In the genomic region with DNA sequence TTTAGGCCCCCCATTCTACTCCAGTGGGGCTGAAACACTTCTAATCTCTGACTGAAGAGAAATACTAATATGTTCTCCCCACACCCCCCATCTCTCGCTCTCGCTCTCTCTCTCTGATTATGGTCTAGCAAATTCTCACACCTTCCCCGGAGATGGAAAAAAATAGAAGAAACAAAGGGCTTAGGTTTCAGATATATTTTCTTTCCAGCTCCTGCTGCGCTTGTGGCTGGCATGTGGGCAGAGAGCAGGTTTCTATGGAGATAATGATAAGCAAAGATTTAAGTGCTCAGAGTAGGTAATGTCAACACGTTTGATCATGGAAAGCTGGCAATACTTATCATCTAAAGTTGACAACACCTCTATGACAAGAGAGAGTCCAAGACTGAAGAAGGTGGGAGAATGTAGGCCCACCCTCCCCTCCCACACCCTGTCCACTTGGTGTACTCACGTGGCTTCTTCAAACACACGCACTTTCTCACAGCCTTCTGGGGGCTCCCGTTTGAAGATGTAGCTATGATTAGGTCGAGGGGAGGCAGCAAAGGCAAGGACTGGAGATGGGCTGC, we compare ENCODE assay signal across 12 cellular contexts. TPM values are rescaled to one million over a fixed set of nuclear protein-coding genes. Genes with fewer than 3 reads are reported as not detected.
DNase-seq lines count a peak whose midpoint lies in the region; FAIRE-seq and TF ChIP-seq lines count a peak whose summit lies in the region.
"Had no signal": no experiment of that assay in that cellular context is flagged by ENCODE, and none has a peak within 500 bp of the region (broad histone marks: within the 10 kb centered on the region; RNA-seq: fewer than 3 reads in every experiment).

No MANE protein-coding gene starts in this region.

- H3K4me3 Mint-ChIP-seq in activated CD4-positive, alpha-beta T cell treated with anti-CD3 and anti-CD28 coated beads, Interleukin-2, amount 10 ng/mL, durations not matched to agents 24 days and 14 days = peak overlapping the region; percentile 43
- H3K4me3 Mint-ChIP-seq in glutamatergic neuron (ENCODE audit: unreplicated experiment) = no peak overlapping the region

- TF ChIP-seq CTCF in glutamatergic neuron (IDR thresholded peaks at IDR 0.05; ENCODE audit: partially characterized antibody, unreplicated experiment) = no peak

- TF ChIP-seq POLR2A in GM12891 (IDR thresholded peaks at IDR 0.05; ENCODE audit: low read depth, low read length) = no peak

- in situ Hi-C loops in KBM-7 (cut with MboI; ENCODE audit: low pct_unique_long_range_greater_than_20kb, low sequenced_read_pairs) = no loop called here

- H3K27me3 Mint-ChIP-seq in activated CD4-positive, alpha-beta T cell treated with anti-CD3 and anti-CD28 coated beads, Interleukin-2, amount 10 ng/mL, durations not matched to agents 24 days and 14 days = no peaks in the 10 kb centered on the region
- no peaks in the 10 kb centered on the region for H3K27me3 Mint-ChIP-seq in glutamatergic neuron (ENCODE audit: unreplicated experiment)

- peak overlapping the region; percentile 72 for H3K27ac ChIP-seq in caudate nucleus (ENCODE audit: low read depth, low read length)

- H3K9me3 Mint-ChIP-seq in activated CD4-positive, alpha-beta T cell treated with anti-CD3 and anti-CD28 coated beads, Interleukin-2, amount 10 ng/mL, durations not matched to agents 24 days and 14 days = no peaks in the 10 kb centered on the region
- no peaks in the 10 kb centered on the region for H3K9me3 Mint-ChIP-seq in glutamatergic neuron (ENCODE audit: unreplicated experiment)

- H3K27ac Mint-ChIP-seq in activated CD4-positive, alpha-beta T cell treated with anti-CD3 and anti-CD28 coated beads, Interleukin-2, amount 10 ng/mL, durations not matched to agents 24 days and 14 days = peak overlapping the region; percentile 88
- no peak overlapping the region for H3K27ac Mint-ChIP-seq in glutamatergic neuron (ENCODE audit: unreplicated experiment)

- intact Hi-C loops in activated CD4-positive, alpha-beta T cell treated with anti-CD3 and anti-CD28 coated beads, Interleukin-2, amount 10 ng/mL, durations not matched to agents 24 days and 14 days (cut with micrococcal nuclease) = loop anchor here (2.0 kb wide), 2 partner anchors 25 to 73 kb away; a partner anchor contains a TSS

- peaks cover 53% of the 10 kb centered on the region for H3K36me3 Mint-ChIP-seq in activated CD4-positive, alpha-beta T cell treated with anti-CD3 and anti-CD28 coated beads, Interleukin-2, amount 10 ng/mL, durations not matched to agents 24 days and 14 days (ENCODE audit: low read depth)
- H3K36me3 Mint-ChIP-seq in glutamatergic neuron (ENCODE audit: unreplicated experiment) = no peaks in the 10 kb centered on the region

- peaks cover 26% of the 10 kb centered on the region for H3K4me1 Mint-ChIP-seq in activated CD4-positive, alpha-beta T cell treated with anti-CD3 and anti-CD28 coated beads, Interleukin-2, amount 10 ng/mL, durations not matched to agents 24 days and 14 days
- no peaks in the 10 kb centered on the region for H3K4me1 Mint-ChIP-seq in glutamatergic neuron (ENCODE audit: low read depth, unreplicated experiment)

- FAIRE-seq in GM12891 (lab: Jason Lieb, UNC) = no peak
- FAIRE-seq: astrocyte had no signal

- DNase-seq in NCI-H1417 treated with DMSO at 0.1 percent for 48 hours (lab: John Stamatoyannopoulos, UW) = peak; percentile 59
- no peak for DNase-seq in activated CD4-positive, alpha-beta T cell treated with anti-CD3 and anti-CD28 coated beads, Interleukin-2, amount 10 ng/mL, durations not matched to agents 24 days and 14 days
- DNase-seq in caudate nucleus (lab: John Stamatoyannopoulos, UW) = peak in 8 of 61 donors; percentile 1 to 54 (median 31)
- peak; percentile 21 for DNase-seq in stimulated activated CD4-positive, alpha-beta T cell treated with anti-CD3 and anti-CD28 coated beads, Interleukin-4, amount 100 ng/mL, for 1 hour
- DNase-seq in glutamatergic neuron = no peak
- DNase-seq in GM12891 (ENCODE audit: insufficient read length, low spot score) = no peak
- DNase-seq in KBM-7 = no peak
- DNase-seq in DMS79 (lab: John Stamatoyannopoulos, UW) = no peak
- DNase-seq: mesenchymal stem cell, NCI-H510A treated with DMSO at 0.1 percent for 48 hours, substantia nigra had no signal

TF ChIP-seq in GM12891, 5 proteins besides CTCF, POLR2A, EP300 and RAD21:
- TF ChIP-seq PAX5 (IDR thresholded peaks at IDR 0.05; ENCODE audit: insufficient read depth, low read length, severe bottlenecking) (no peak), POLR2AphosphoS5 (IDR thresholded peaks at IDR 0.05; ENCODE audit: low read depth, low read length) (no peak)

RNA-seq across cellular contexts. Expression of a gene that starts 8.0 kb away (rescaled TPM):
- 78.9 and 79.5 TPM in 2 replicates for total RNA-seq in activated CD4-positive, alpha-beta T cell treated with anti-CD3 and anti-CD28 coated beads, Interleukin-2, amount 10 ng/mL, durations not matched to agents 24 days and 14 days
- total RNA-seq in glutamatergic neuron (ENCODE audit: unreplicated experiment) = 123 TPM
- 30.7 TPM for polyA plus RNA-seq in GM12891 (2012; ENCODE audit: low read depth, missing spikeins)

RNA-seq across cellular contexts. Expression of a gene that starts 37.9 kb away (rescaled TPM):
- total RNA-seq in activated CD4-positive, alpha-beta T cell treated with anti-CD3 and anti-CD28 coated beads, Interleukin-2, amount 10 ng/mL, durations not matched to agents 24 days and 14 days = 56.0 and 61.4 TPM in 2 replicates
- 49.5 TPM for total RNA-seq in glutamatergic neuron (ENCODE audit: unreplicated experiment)
- polyA plus RNA-seq in GM12891 (2012; ENCODE audit: low read depth, missing spikeins) = 28.1 TPM

RNA-seq across cellular contexts. Expression of a gene that starts 48.1 kb away (rescaled TPM):
- 10.9 and 11.1 TPM in 2 replicates for total RNA-seq in activated CD4-positive, alpha-beta T cell treated with anti-CD3 and anti-CD28 coated beads, Interleukin-2, amount 10 ng/mL, durations not matched to agents 24 days and 14 days
- total RNA-seq in glutamatergic neuron (ENCODE audit: unreplicated experiment) = 11.9 TPM
- polyA plus RNA-seq in GM12891 (2012; ENCODE audit: low read depth, missing spikeins) = 24.3 TPM

Comparison
In these comparisons a context has a peak if more than half of its experiments do, and no peak if none do; other contexts are left out.
1. DNase-seq: peak in NCI-H1417 treated with DMSO at 0.1 percent for 48 hours (single experiment) and stimulated activated CD4-positive, alpha-beta T cell treated with anti-CD3 and anti-CD28 coated beads, Interleukin-4, amount 100 ng/mL, for 1 hour (single experiment); none in activated CD4-positive, alpha-beta T cell treated with anti-CD3 and anti-CD28 coated beads, Interleukin-2, amount 10 ng/mL, durations not matched to agents 24 days and 14 days (single experiment), glutamatergic neuron (single experiment), GM12891 (single experiment), KBM-7 (single experiment) and DMS79 (single experiment).